8 cellular contexts compared by ENCODE assay signal in genomic region chr16:29815793-29816693, GRCh38. TPM values are rescaled to one million over a fixed set of nuclear protein-coding genes. Genes with fewer than 3 reads are reported as not detected.
DNase-seq lines count a peak whose midpoint lies in the region; FAIRE-seq and TF ChIP-seq lines count a peak whose summit lies in the region.

Gene PAGR1, plus strand, starts transcription at chr16:29816152. Its CDS starts 374 bp downstream, at chr16:29816526.

- peak; percentile 27 for FAIRE-seq in H54 (lab: Jason Lieb, UNC)

- peak; percentile 79 for TF ChIP-seq RAD21 in neural cell (conservative IDR thresholded peaks at IDR 0.05)

- H3K4me1 ChIP-seq in ES-I3 (ENCODE audit: insufficient read depth, low read length) (peaks cover 2% of the 10 kb centered on the region; the same call in 1 of the 2 replicates), Loucy (ENCODE audit: insufficient read depth, low read length, poor library complexity, severe bottlenecking) (peaks cover 51% of the 10 kb centered on the region), stomach smooth muscle (ENCODE audit: control insufficient read depth, insufficient read depth, low read length) (peaks cover 68% of the 10 kb centered on the region)

- H2AFZ ChIP-seq in Loucy (ENCODE audit: low read length): peak within 1 kb of the TSS; percentile 82
- H2AFZ ChIP-seq in neural cell (ENCODE audit: low read depth, low read length): peak within 1 kb of the TSS; percentile 48

- peak within 1 kb of the TSS; percentile 93 for H3K4me3 ChIP-seq in Loucy (ENCODE audit: low read length, poor library complexity, severe bottlenecking)
- peak within 1 kb of the TSS; percentile 100 for H3K4me3 ChIP-seq in neural cell (ENCODE audit: low read length)
- peak within 1 kb of the TSS; percentile 76 to 88 for H3K4me3 ChIP-seq in stomach smooth muscle (ENCODE audit: low read length in 2 of 2)

- H3K27me3 ChIP-seq in Loucy (ENCODE audit: insufficient read depth, low read length, poor library complexity, severe bottlenecking): no peaks in the 10 kb centered on the region
- no peaks in the 10 kb centered on the region for H3K27me3 ChIP-seq in neural cell (ENCODE audit: insufficient read depth, low read depth, low read length)
- no peaks in the 10 kb centered on the region for H3K27me3 ChIP-seq in stomach smooth muscle (ENCODE audit: control insufficient read depth in 1 of 2, insufficient read depth in 2 of 2, low read length in 2 of 2)

- no peaks in the 10 kb centered on the region for H3K9me3 ChIP-seq in ES-I3 (ENCODE audit: control insufficient read depth, insufficient read depth, low read length)
- no peaks in the 10 kb centered on the region for H3K9me3 ChIP-seq in Loucy (ENCODE audit: insufficient read depth, low read depth, low read length)
- no peaks in the 10 kb centered on the region for H3K9me3 ChIP-seq in neural cell (ENCODE audit: low read length)
- H3K9me3 ChIP-seq in stomach smooth muscle (ENCODE audit: control insufficient read depth in 2 of 2, low read length in 2 of 2): no peaks in the 10 kb centered on the region

- H3K27ac ChIP-seq in neural cell (ENCODE audit: low read length): peak within 1 kb of the TSS; percentile 98
- peak within 1 kb of the TSS; percentile 92 for H3K27ac ChIP-seq in stomach smooth muscle (ENCODE audit: low read length)

- TF ChIP-seq CTCF in Loucy (conservative IDR thresholded peaks at IDR 0.05; ENCODE audit: low read length) (peak; percentile 82), neural cell (IDR thresholded peaks at IDR 0.05; ENCODE audit: poor library complexity, severe bottlenecking) (peak; percentile 99)

- TF ChIP-seq EP300 in neural cell (conservative IDR thresholded peaks at IDR 0.05; ENCODE audit: poor library complexity, severe bottlenecking): peak; percentile 59

- TF ChIP-seq POLR2A in H54 (IDR thresholded peaks at IDR 0.05; ENCODE audit: low read depth, low read length): peak; percentile 74

- H3K9ac ChIP-seq in ES-I3 (ENCODE audit: low read depth, low read length) (peak within 1 kb of the TSS; percentile 96), Loucy (ENCODE audit: low read depth, low read length, poor library complexity, severe bottlenecking) (peak within 1 kb of the TSS; percentile 86), neural cell (ENCODE audit: low read length) (peak within 1 kb of the TSS; percentile 99), stomach smooth muscle (ENCODE audit: low read length in 2 of 2) (peak within 1 kb of the TSS; percentile 76 to 80)

- DNase-seq in H54 (ENCODE audit: insufficient read length, low spot score) (peak; percentile 91), SHP77 (lab: John Stamatoyannopoulos, UW) (peak; percentile 97 to 99), fibroblast of the conjunctiva (ENCODE audit: low read depth) (peak; percentile 100)
- peak; percentile 99 for DNase-seq in activated effector memory CD4-positive, alpha-beta T cell treated with anti-CD3 and anti-CD28 coated beads, Interleukin-2, amount 50 U/mL, for 16 hours

- peaks cover 4% of the 10 kb centered on the region; the same call in 1 of the 2 replicates for H3F3A ChIP-seq in Loucy (ENCODE audit: low read depth)
- no peaks in the 10 kb centered on the region for H3F3A ChIP-seq in neural cell (ENCODE audit: insufficient read depth, low read length, poor library complexity, severe bottlenecking)

- peak within 1 kb of the TSS; percentile 97 for H3K4me2 ChIP-seq in Loucy (ENCODE audit: low read depth, low read length, poor library complexity, severe bottlenecking)
- peak within 1 kb of the TSS; percentile 95 for H3K4me2 ChIP-seq in neural cell (ENCODE audit: low read length)

- H3K9me2 ChIP-seq in Loucy (replicated peaks; ENCODE audit: low read depth, low read length): no peaks in the 10 kb centered on the region
- H3K9me2 ChIP-seq in neural cell (ENCODE audit: insufficient read depth, low read length): no peaks in the 10 kb centered on the region

- H3K36me3 ChIP-seq in ES-I3 (ENCODE audit: insufficient read depth, low read length) (0 out of 2 replicates have a peak, but pooled peaks cover 7% of the 10 kb centered on the region), Loucy (ENCODE audit: insufficient read depth, low read length) (peaks cover 2% of the 10 kb centered on the region; the same call in 1 of the 2 replicates), neural cell (ENCODE audit: insufficient read depth, low read length) (no peaks in the 10 kb centered on the region), stomach smooth muscle (ENCODE audit: control insufficient read depth in 2 of 2, insufficient read depth in 2 of 2, low read length in 2 of 2) (peaks cover 2 to 7% of the 10 kb centered on the region in 2 donors)

- H4K20me1 ChIP-seq in Loucy (ENCODE audit: insufficient read depth, low read length, poor library complexity, severe bottlenecking): peaks cover 19% of the 10 kb centered on the region
- H4K20me1 ChIP-seq in neural cell (ENCODE audit: insufficient read depth): no peaks in the 10 kb centered on the region

- H3K79me2 ChIP-seq in Loucy (ENCODE audit: insufficient read depth, low read length): peaks cover 37% of the 10 kb centered on the region
- H3K79me2 ChIP-seq in neural cell (replicated peaks; ENCODE audit: insufficient read depth, low read length): peaks cover 35% of the 10 kb centered on the region

TF ChIP-seq in neural cell, 6 proteins besides CTCF, POLR2A, EP300 and RAD21:
- no peak for TF ChIP-seq EZH2 (IDR thresholded peaks at IDR 0.05; ENCODE audit: borderline replicate concordance, insufficient read depth, low read length, poor library complexity, severe bottlenecking)
- no peak for TF ChIP-seq REST (IDR thresholded peaks at IDR 0.05; ENCODE audit: borderline replicate concordance)
- peak; percentile 79 for TF ChIP-seq SMC3 (conservative IDR thresholded peaks at IDR 0.05; ENCODE audit: poor library complexity)
- peak; percentile 91 for TF ChIP-seq MXI1 (conservative IDR thresholded peaks at IDR 0.05; ENCODE audit: poor library complexity, severe bottlenecking)
- peak; percentile 85 for TF ChIP-seq POLR2AphosphoS5 (IDR thresholded peaks at IDR 0.05)
- no peak for TF ChIP-seq TAF1 (IDR thresholded peaks at IDR 0.05; ENCODE audit: low read depth)

RNA-seq across cellular contexts. Expression of gene PAGR1, which starts in this region (rescaled TPM):
- 86.8 and 88.7 TPM in 2 replicates for polyA plus RNA-seq in neural cell
- 21.9 and 24.0 TPM in 2 replicates for polyA minus RNA-seq in neural cell

Comparison
In these comparisons a context has a peak if more than half of its experiments do, and no peak if none do; other contexts are left out.
1. Peak in every context shown above with its lines: DNase-seq, H3K4me3 ChIP-seq and H3K27ac ChIP-seq.